8 cellular contexts compared by ENCODE assay signal in the genomic region with DNA sequence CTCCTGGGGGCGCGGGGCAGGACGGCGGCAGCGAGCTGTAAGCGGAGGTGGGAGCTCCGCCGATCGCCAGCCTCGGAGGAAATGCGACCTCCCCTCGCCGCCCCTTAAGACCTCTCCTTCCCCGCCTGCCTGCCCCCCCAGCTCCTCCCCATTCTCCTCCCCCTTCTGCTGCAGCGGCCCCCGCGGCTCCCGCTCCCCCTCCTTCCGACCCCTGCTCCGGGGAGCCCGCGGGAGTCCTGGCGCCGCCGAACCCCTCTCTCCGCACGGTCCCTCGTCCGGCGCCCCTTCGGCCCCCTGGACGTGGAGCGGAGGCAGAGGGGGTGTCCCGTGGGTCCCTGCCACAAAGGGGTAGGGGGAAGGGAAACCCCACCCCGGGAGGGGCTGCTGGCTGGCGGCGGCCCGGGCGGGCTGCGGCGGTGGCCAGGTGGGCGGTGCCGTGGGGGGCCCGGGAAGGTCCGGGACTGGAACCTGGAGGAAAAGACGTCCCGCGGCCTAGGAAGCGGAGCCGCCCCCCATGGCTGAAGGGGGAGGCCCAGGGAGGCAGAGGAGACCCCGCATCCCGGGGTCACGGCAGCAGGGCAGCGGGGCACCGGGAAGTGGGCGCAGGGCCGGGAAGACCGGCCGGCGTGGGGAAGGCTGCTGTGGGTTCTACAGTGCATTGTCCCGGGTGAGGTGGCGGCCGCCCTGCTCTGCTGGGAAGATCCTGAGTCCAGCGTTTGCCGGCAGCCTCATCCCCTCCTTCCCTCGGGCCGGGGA. TPM values are rescaled to one million over a fixed set of nuclear protein-coding genes. Genes with fewer than 3 reads are reported as not detected.
DNase-seq lines count a peak whose midpoint lies in the region; ATAC-seq and TF ChIP-seq lines count a peak whose summit lies in the region.

A gene with protein sequence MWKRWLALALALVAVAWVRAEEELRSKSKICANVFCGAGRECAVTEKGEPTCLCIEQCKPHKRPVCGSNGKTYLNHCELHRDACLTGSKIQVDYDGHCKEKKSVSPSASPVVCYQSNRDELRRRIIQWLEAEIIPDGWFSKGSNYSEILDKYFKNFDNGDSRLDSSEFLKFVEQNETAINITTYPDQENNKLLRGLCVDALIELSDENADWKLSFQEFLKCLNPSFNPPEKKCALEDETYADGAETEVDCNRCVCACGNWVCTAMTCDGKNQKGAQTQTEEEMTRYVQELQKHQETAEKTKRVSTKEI (minus strand): TSS at position 79 of the 756 bp plus-strand sequence. CDS start 246 bp downstream, outside the sequence.

- H3K4me3 ChIP-seq in cardiac muscle cell = peak within 1 kb of the TSS; percentile 98

- TF ChIP-seq CTCF in cardiac muscle cell (IDR thresholded peaks at IDR 0.05; ENCODE audit: low read depth, low read length) = no peak
- no peak for TF ChIP-seq CTCF in osteocyte (IDR thresholded peaks at IDR 0.05)

- H3K4me1 Mint-ChIP-seq in activated naive CD4-positive, alpha-beta T cell treated with anti-CD3 and anti-CD28 coated beads, Interleukin-2, amount 10 ng/mL, durations not matched to agents 7 days and 5 days = peaks cover 14% of the 10 kb centered on the region
- peaks cover 8% of the 10 kb centered on the region for H3K4me1 Mint-ChIP-seq in activated naive CD8-positive, alpha-beta T cell treated with anti-CD3 and anti-CD28 coated beads for 36 hours
- H3K4me1 Mint-ChIP-seq in osteocyte (ENCODE audit: unreplicated experiment) = peaks cover 33% of the 10 kb centered on the region

- no peak for DNase-seq in activated naive CD4-positive, alpha-beta T cell treated with anti-CD3 and anti-CD28 coated beads, Interleukin-2, amount 10 ng/mL, durations not matched to agents 7 days and 5 days
- no peak for DNase-seq in activated naive CD4-positive, alpha-beta T cell treated with Interleukin-2 at 50 U/mL for 16 hours
- DNase-seq in activated naive CD8-positive, alpha-beta T cell treated with anti-CD3 and anti-CD28 coated beads for 36 hours = peak; percentile 21
- peak; percentile 81 to 86 for DNase-seq in cardiac muscle cell (ENCODE audit: low read depth in 1 of 2, low spot score in 1 of 2)
- peak; percentile 86 for DNase-seq in osteocyte (ENCODE audit: extremely low spot score, unreplicated experiment)

- peaks cover 70% of the 10 kb centered on the region for H3K27me3 Mint-ChIP-seq in activated naive CD4-positive, alpha-beta T cell treated with anti-CD3 and anti-CD28 coated beads, Interleukin-2, amount 10 ng/mL, durations not matched to agents 7 days and 5 days
- peaks cover 46% of the 10 kb centered on the region for H3K27me3 Mint-ChIP-seq in activated naive CD8-positive, alpha-beta T cell treated with anti-CD3 and anti-CD28 coated beads for 36 hours
- H3K27me3 Mint-ChIP-seq in osteocyte (ENCODE audit: unreplicated experiment) = no peaks in the 10 kb centered on the region

- no peaks in the 10 kb centered on the region for H3K36me3 Mint-ChIP-seq in activated naive CD4-positive, alpha-beta T cell treated with anti-CD3 and anti-CD28 coated beads, Interleukin-2, amount 10 ng/mL, durations not matched to agents 7 days and 5 days
- H3K36me3 Mint-ChIP-seq in activated naive CD8-positive, alpha-beta T cell treated with anti-CD3 and anti-CD28 coated beads for 36 hours = no peaks in the 10 kb centered on the region
- H3K36me3 Mint-ChIP-seq in osteocyte (ENCODE audit: unreplicated experiment) = peaks cover 3% of the 10 kb centered on the region

- no peaks in the 10 kb centered on the region for H3K36me3 ChIP-seq in cardiac muscle cell

- no peaks in the 10 kb centered on the region for H3K9me3 Mint-ChIP-seq in activated naive CD4-positive, alpha-beta T cell treated with anti-CD3 and anti-CD28 coated beads, Interleukin-2, amount 10 ng/mL, durations not matched to agents 7 days and 5 days
- H3K9me3 Mint-ChIP-seq in activated naive CD8-positive, alpha-beta T cell treated with anti-CD3 and anti-CD28 coated beads for 36 hours = peaks cover 3% of the 10 kb centered on the region
- H3K9me3 Mint-ChIP-seq in osteocyte (ENCODE audit: unreplicated experiment) = peaks cover 4% of the 10 kb centered on the region

- H3K9me3 ChIP-seq in cardiac muscle cell (ENCODE audit: low read depth) = no peaks in the 10 kb centered on the region

- H3K4me3 Mint-ChIP-seq in activated naive CD4-positive, alpha-beta T cell treated with anti-CD3 and anti-CD28 coated beads, Interleukin-2, amount 10 ng/mL, durations not matched to agents 7 days and 5 days = peak within 1 kb of the TSS; percentile 75
- peak within 1 kb of the TSS; percentile 78 for H3K4me3 Mint-ChIP-seq in activated naive CD8-positive, alpha-beta T cell treated with anti-CD3 and anti-CD28 coated beads for 36 hours
- peak within 1 kb of the TSS; percentile 84 for H3K4me3 Mint-ChIP-seq in osteocyte (ENCODE audit: unreplicated experiment)

- CTCF ChIA-PET in activated naive CD4-positive, alpha-beta T cell treated with anti-CD3 and anti-CD28 coated beads, Interleukin-2, amount 10 ng/mL, durations not matched to agents 7 days and 5 days (lab: Charles Lee) = no interaction called here

- H3K27me3 ChIP-seq in cardiac muscle cell = no peaks in the 10 kb centered on the region

- H3K27ac Mint-ChIP-seq in activated naive CD4-positive, alpha-beta T cell treated with anti-CD3 and anti-CD28 coated beads, Interleukin-2, amount 10 ng/mL, durations not matched to agents 7 days and 5 days = no peak within 1 kb of the TSS
- H3K27ac Mint-ChIP-seq in activated naive CD8-positive, alpha-beta T cell treated with anti-CD3 and anti-CD28 coated beads for 36 hours = no peak within 1 kb of the TSS
- H3K27ac Mint-ChIP-seq in osteocyte (ENCODE audit: unreplicated experiment) = peak within 1 kb of the TSS; percentile 92

- ATAC-seq in HG02938 (IDR thresholded peaks at IDR 0.05; ENCODE audit: unreplicated experiment) = no peak
- ATAC-seq in HG03521 (IDR thresholded peaks at IDR 0.05; ENCODE audit: unreplicated experiment) = no peak
- no peak for ATAC-seq in GM21390 (IDR thresholded peaks at IDR 0.05; ENCODE audit: unreplicated experiment)

- peak within 1 kb of the TSS; percentile 87 for H3K27ac ChIP-seq in cardiac muscle cell

- peaks cover 21% of the 10 kb centered on the region for H3K4me1 ChIP-seq in cardiac muscle cell (ENCODE audit: low read depth)

RNA-seq across cellular contexts. Expression of the gene that starts here (rescaled TPM):
- total RNA-seq in activated naive CD8-positive, alpha-beta T cell treated with anti-CD3 and anti-CD28 coated beads for 36 hours = 1 to 10 TPM; 1.6 to 1.7 TPM
- total RNA-seq in cardiac muscle cell = 241 and 353 TPM in 2 replicates
- 142 and 253 TPM in 2 replicates for polyA plus RNA-seq in cardiac muscle cell
- total RNA-seq in osteocyte = 2,574 and 2,723 TPM in 2 replicates

Comparison
In these comparisons a context has a peak if more than half of its experiments do, and no peak if none do; other contexts are left out.
1. RNA of the gene that starts here (total RNA-seq): 2,574 to 2,723 TPM in osteocyte and 241 to 353 TPM in cardiac muscle cell; 1.6 to 1.7 TPM in activated naive CD8-positive, alpha-beta T cell treated with anti-CD3 and anti-CD28 coated beads for 36 hours; every median in the first group is over 10 times any median in the second.
2. DNase-seq: peak in activated naive CD8-positive, alpha-beta T cell treated with anti-CD3 and anti-CD28 coated beads for 36 hours (single experiment), cardiac muscle cell (2 of 2) and osteocyte (single experiment); none in activated naive CD4-positive, alpha-beta T cell treated with anti-CD3 and anti-CD28 coated beads, Interleukin-2, amount 10 ng/mL, durations not matched to agents 7 days and 5 days (single experiment) and activated naive CD4-positive, alpha-beta T cell treated with Interleukin-2 at 50 U/mL for 16 hours (single experiment).
3. Peak in every context shown above with its lines, with median percentiles within 50 percentile points of each other: H3K4me3 Mint-ChIP-seq.